ENCODE assay signal across 9 cellular contexts in the genomic region with DNA sequence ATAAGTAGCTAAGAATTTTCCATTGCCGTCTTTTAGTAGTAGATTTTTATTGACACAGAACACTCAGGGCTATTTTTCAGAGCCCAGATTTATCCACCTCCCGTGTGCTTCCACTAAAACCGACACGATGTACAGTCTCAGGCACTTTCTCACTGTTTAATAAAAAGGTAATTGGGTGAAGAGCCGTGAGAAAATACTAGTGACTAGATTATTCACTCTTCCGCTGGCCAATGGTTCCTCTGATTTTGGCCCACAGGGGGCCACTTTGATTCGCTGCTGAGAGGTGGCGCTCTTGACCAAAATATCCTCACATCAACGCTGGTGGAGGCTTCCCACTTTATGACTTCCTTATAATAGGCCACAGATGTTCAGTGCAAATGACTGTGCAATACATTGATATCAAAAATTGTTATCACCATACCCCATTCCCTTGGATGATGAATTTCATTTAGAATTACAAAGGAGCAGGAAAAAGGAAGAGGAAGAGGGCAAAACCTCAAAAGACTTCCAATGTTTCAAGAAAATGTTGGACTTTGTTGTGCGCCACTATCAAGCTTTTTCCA. TPM values are rescaled to one million over a fixed set of nuclear protein-coding genes. Genes with fewer than 3 reads are reported as not detected.
DNase-seq lines count a peak whose midpoint lies in the region; ATAC-seq lines count a peak whose summit lies in the region.
"Had no signal": no experiment of that assay in that cellular context is flagged by ENCODE, and none has a peak within 500 bp of the region (broad histone marks: within the 10 kb centered on the region; RNA-seq: fewer than 3 reads in every experiment).

No MANE protein-coding gene starts in this region.

- intact Hi-C loops in activated CD4-positive, alpha-beta memory T cell treated with anti-CD3 and anti-CD28 coated beads for 36 hours (cut with micrococcal nuclease), result no loop called here
- intact Hi-C loops in naive thymus-derived CD4-positive, alpha-beta T cell (cut with micrococcal nuclease), result no loop called here

- CTCF ChIA-PET in activated CD4-positive, alpha-beta memory T cell treated with anti-CD3 and anti-CD28 coated beads for 36 hours (lab: Charles Lee), result interaction anchor here (0.7 to 4.6 kb wide), 8 partner anchors 13 to 661 kb away, joined by 3 to 49 read pairs (median 7); a partner anchor contains a TSS
- CTCF ChIA-PET in naive thymus-derived CD4-positive, alpha-beta T cell (lab: Charles Lee), result interaction anchor here (0.6 to 1.8 kb wide), 7 partner anchors 436 to 660 kb away, joined by 3 to 10 read pairs (median 6); a partner anchor contains a TSS

- DNase-seq in DMS153 treated with DMSO at 0.1 percent for 48 hours (lab: John Stamatoyannopoulos, UW; ENCODE audit: unreplicated experiment) (peak; percentile 70), NCI-H446 treated with DMSO at 0.1 percent for 48 hours (lab: John Stamatoyannopoulos, UW) (peak; percentile 25), fibroblast of gingiva (ENCODE audit: low read depth) (peak; percentile 64)
- DNase-seq in activated CD4-positive, alpha-beta memory T cell treated with anti-CD3 and anti-CD28 coated beads for 36 hours, result peak; percentile 58
- DNase-seq in naive thymus-derived CD4-positive, alpha-beta T cell, result peak in 3 of 9 donors; percentile 17 to 27 (median 22)
- DNase-seq in effector CD4-positive, alpha-beta T cell, result no peak

- H3K4me1 ChIP-seq in naive thymus-derived CD4-positive, alpha-beta T cell (ENCODE audit: control insufficient read depth in 2 of 2, insufficient read depth in 2 of 2, low read length in 2 of 2), result no peaks in the 10 kb centered on the region

- no peaks in the 10 kb centered on the region for H3K4me1 Mint-ChIP-seq in activated CD4-positive, alpha-beta memory T cell treated with anti-CD3 and anti-CD28 coated beads for 36 hours (ENCODE audit: low read depth)
- H3K4me1 Mint-ChIP-seq in naive thymus-derived CD4-positive, alpha-beta T cell, result peaks cover 0 to 2% (median 0%) of the 10 kb centered on the region in 7 donors

- peaks cover 0 to 6% of the 10 kb centered on the region in 2 donors for H3K27me3 ChIP-seq in naive thymus-derived CD4-positive, alpha-beta T cell (ENCODE audit: control insufficient read depth in 2 of 2, insufficient read depth in 2 of 2, low read length in 2 of 2)

- no peaks in the 10 kb centered on the region for H3K9me3 ChIP-seq in naive thymus-derived CD4-positive, alpha-beta T cell (ENCODE audit: control insufficient read depth in 2 of 3, low read length in 3 of 3)

- POLR2A ChIA-PET in activated CD4-positive, alpha-beta memory T cell treated with anti-CD3 and anti-CD28 coated beads for 36 hours (lab: Charles Lee), result interaction anchor here (0.6 kb wide), 1 partner anchor 433 kb away, joined by 3 read pairs; no protein-coding TSS in a partner anchor
- POLR2A ChIA-PET in naive thymus-derived CD4-positive, alpha-beta T cell (lab: Charles Lee), result interaction anchor here (0.8 kb wide), 1 partner anchor 458 kb away, joined by 3 read pairs; no protein-coding TSS in a partner anchor

- H3K36me3 ChIP-seq in naive thymus-derived CD4-positive, alpha-beta T cell (ENCODE audit: control insufficient read depth in 2 of 3, insufficient read depth in 3 of 3, low read length in 3 of 3), result no peaks in the 10 kb centered on the region

- peak; percentile 93 for ATAC-seq in GM19351 (IDR thresholded peaks at IDR 0.05; ENCODE audit: unreplicated experiment)
- ATAC-seq in HG03175 (IDR thresholded peaks at IDR 0.05; ENCODE audit: unreplicated experiment), result peak; percentile 89
- ATAC-seq in naive thymus-derived CD4-positive, alpha-beta T cell, result peak; percentile 76

- no peaks in the 10 kb centered on the region for H3K36me3 Mint-ChIP-seq in activated CD4-positive, alpha-beta memory T cell treated with anti-CD3 and anti-CD28 coated beads for 36 hours
- H3K36me3 Mint-ChIP-seq in naive thymus-derived CD4-positive, alpha-beta T cell, result no peaks in the 10 kb centered on the region
- H3K36me3 Mint-ChIP-seq: activated naive CD8-positive, alpha-beta T cell had no signal

- H3K9me3 Mint-ChIP-seq in activated CD4-positive, alpha-beta memory T cell treated with anti-CD3 and anti-CD28 coated beads for 36 hours, result no peaks in the 10 kb centered on the region
- no peaks in the 10 kb centered on the region for H3K9me3 Mint-ChIP-seq in naive thymus-derived CD4-positive, alpha-beta T cell

- H3K27ac ChIP-seq in naive thymus-derived CD4-positive, alpha-beta T cell (ENCODE audit: low read depth, low read length), result no peak overlapping the region

- H3K4me3 ChIP-seq in naive thymus-derived CD4-positive, alpha-beta T cell (ENCODE audit: low read length), result no peak overlapping the region

- peaks cover 11% of the 10 kb centered on the region for H3K27me3 Mint-ChIP-seq in activated CD4-positive, alpha-beta memory T cell treated with anti-CD3 and anti-CD28 coated beads for 36 hours
- H3K27me3 Mint-ChIP-seq in naive thymus-derived CD4-positive, alpha-beta T cell, result peaks cover 0 to 22% (median 4%) of the 10 kb centered on the region in 5 donors

- H3K27ac Mint-ChIP-seq in activated CD4-positive, alpha-beta memory T cell treated with anti-CD3 and anti-CD28 coated beads for 36 hours, result no peak overlapping the region
- no peak overlapping the region for H3K27ac Mint-ChIP-seq in naive thymus-derived CD4-positive, alpha-beta T cell
- H3K27ac Mint-ChIP-seq: activated naive CD8-positive, alpha-beta T cell had no signal

- no peak overlapping the region for H3K4me3 Mint-ChIP-seq in activated CD4-positive, alpha-beta memory T cell treated with anti-CD3 and anti-CD28 coated beads for 36 hours
- H3K4me3 Mint-ChIP-seq in naive thymus-derived CD4-positive, alpha-beta T cell, result no peak overlapping the region
- H3K4me3 Mint-ChIP-seq: activated naive CD8-positive, alpha-beta T cell had no signal

RNA-seq across cellular contexts. Expression of a gene that starts 12.3 kb away (rescaled TPM):
- total RNA-seq in activated CD4-positive, alpha-beta memory T cell treated with anti-CD3 and anti-CD28 coated beads for 36 hours, result 10 to 100 TPM; 88.9 to 92.3 TPM
- total RNA-seq in naive thymus-derived CD4-positive, alpha-beta T cell, result 10 to 100 TPM; 33.4 to 58.5 (median 54.8) TPM
- polyA plus RNA-seq in naive thymus-derived CD4-positive, alpha-beta T cell, result 100 to 1,000 TPM; 116 TPM
